Comparison of ENCODE assay signal across 8 cellular contexts in genomic region chr12:6697584-6698351, GRCh38. TPM values are rescaled to one million over a fixed set of nuclear protein-coding genes. Genes with fewer than 3 reads are reported as not detected.
DNase-seq lines count a peak whose midpoint lies in the region; ATAC-seq and TF ChIP-seq lines count a peak whose summit lies in the region.

No MANE protein-coding gene starts in this region.

- H3K4me1 ChIP-seq in OCI-LY3 (ENCODE audit: low read length) (peaks cover 25% of the 10 kb centered on the region), osteoblast (ENCODE audit: insufficient read depth, low read length) (peaks cover 5% of the 10 kb centered on the region)

- no peak overlapping the region for H3K9ac ChIP-seq in OCI-LY3 (ENCODE audit: low read length)

- peak; percentile 53 for ATAC-seq in effector memory CD8-positive, alpha-beta T cell (replicated peaks)
- no peak for ATAC-seq in GM18517 (IDR thresholded peaks at IDR 0.05; ENCODE audit: unreplicated experiment)
- ATAC-seq in HG02885 (IDR thresholded peaks at IDR 0.05; ENCODE audit: poor library complexity, unreplicated experiment): no peak

- no peak overlapping the region; the same call in 1 of the 2 replicates for H2AFZ ChIP-seq in OCI-LY3 (ENCODE audit: low read depth, low read length)
- no peak overlapping the region for H2AFZ ChIP-seq in osteoblast (ENCODE audit: low read length)

- H3K4me3 ChIP-seq in OCI-LY3 (ENCODE audit: low read length) (no peak overlapping the region), osteoblast (ENCODE audit: insufficient read depth, low read length) (no peak overlapping the region)

- TF ChIP-seq CTCF in C4-2B (conservative IDR thresholded peaks at IDR 0.05): peak; percentile 65
- peak; percentile 60 for TF ChIP-seq CTCF in GM12874 (IDR thresholded peaks at IDR 0.05; ENCODE audit: insufficient read depth, low read depth, low read length)
- TF ChIP-seq CTCF in OCI-LY3 (IDR thresholded peaks at IDR 0.05; ENCODE audit: low read depth, low read length): peak; percentile 58
- TF ChIP-seq CTCF in osteoblast (IDR thresholded peaks at IDR 0.05; ENCODE audit: extremely low read depth, low read depth, low read length): peak; percentile 71

- H3K9me3 ChIP-seq in OCI-LY3 (ENCODE audit: insufficient read depth, low read length): no peaks in the 10 kb centered on the region
- no peaks in the 10 kb centered on the region for H3K9me3 ChIP-seq in osteoblast (ENCODE audit: low read depth, low read length)

- H3K27me3 ChIP-seq in OCI-LY3 (ENCODE audit: low read depth, low read length) (no peaks in the 10 kb centered on the region), osteoblast (ENCODE audit: insufficient read depth, low read length) (peaks cover 41% of the 10 kb centered on the region)

- peaks cover 40 to 54% of the 10 kb centered on the region in 2 donors for H3K27me3 Mint-ChIP-seq in effector memory CD8-positive, alpha-beta T cell

- no peak for DNase-seq in effector memory CD8-positive, alpha-beta T cell
- DNase-seq in osteoblast (ENCODE audit: insufficient read length, low spot score, missing footprints): peak; percentile 99
- no peak for DNase-seq in NCI-H187 (lab: John Stamatoyannopoulos, UW)

- H3K27ac ChIP-seq in C4-2B (no peak overlapping the region), OCI-LY3 (ENCODE audit: low read length) (no peak overlapping the region), osteoblast (ENCODE audit: low read depth, low read length) (no peak overlapping the region)

- no peaks in the 10 kb centered on the region for H3K79me2 ChIP-seq in OCI-LY3 (ENCODE audit: low read length)
- no peaks in the 10 kb centered on the region for H3K79me2 ChIP-seq in osteoblast (ENCODE audit: insufficient read depth, low read length)

- no peak overlapping the region for H3K4me3 Mint-ChIP-seq in effector memory CD8-positive, alpha-beta T cell

- H3K4me1 Mint-ChIP-seq in effector memory CD8-positive, alpha-beta T cell (ENCODE audit: low read depth in 2 of 2): peaks cover 12 to 23% of the 10 kb centered on the region in 2 donors

- H3K27ac Mint-ChIP-seq in effector memory CD8-positive, alpha-beta T cell: peak overlapping the region in 1 of 2 donors; percentile 44

- H4K20me1 ChIP-seq in OCI-LY3 (ENCODE audit: insufficient read depth, low read length) (no peaks in the 10 kb centered on the region), osteoblast (ENCODE audit: insufficient read depth, low read length) (no peaks in the 10 kb centered on the region)

- H3K36me3 ChIP-seq in OCI-LY3 (replicated peaks; ENCODE audit: low read depth, low read length) (no peaks in the 10 kb centered on the region), osteoblast (ENCODE audit: insufficient read depth, low read length) (no peaks in the 10 kb centered on the region)

- H3K4me2 ChIP-seq in OCI-LY3 (ENCODE audit: low read length) (peak overlapping the region; percentile 42; the same call in 1 of the 2 replicates), osteoblast (ENCODE audit: insufficient read depth, low read length) (no peak overlapping the region)

- peaks cover 3% of the 10 kb centered on the region for H3K36me3 Mint-ChIP-seq in effector memory CD8-positive, alpha-beta T cell (ENCODE audit: insufficient read depth)

- no peaks in the 10 kb centered on the region for H3K9me3 Mint-ChIP-seq in effector memory CD8-positive, alpha-beta T cell

RNA-seq across cellular contexts. Expression of gene PIANP, which starts 2.8 kb away (rescaled TPM):
- total RNA-seq in osteoblast: not detected in 2 replicates

RNA-seq across cellular contexts. Expression of gene ZNF384, which starts 8.6 kb away (rescaled TPM):
- 19.9 and 22.4 TPM in 2 replicates for total RNA-seq in osteoblast

RNA-seq across cellular contexts. Expression of gene COPS7A, which starts 26.1 kb away (rescaled TPM):
- total RNA-seq in osteoblast: 91.9 and 98.8 TPM in 2 replicates

RNA-seq across cellular contexts. Expression of gene ING4, which starts 34.8 kb away (rescaled TPM):
- 46.9 and 53.6 TPM in 2 replicates for total RNA-seq in osteoblast

RNA-seq across cellular contexts. Expression of gene ACRBP, which starts 50.5 kb away (rescaled TPM):
- total RNA-seq in osteoblast: under 0.01 and 0.36 TPM in 2 replicates
